ENCODE assay signal across 9 cellular contexts in genomic region chr21:41142051-41142795, GRCh38. TPM values are rescaled to one million over a fixed set of nuclear protein-coding genes. Genes with fewer than 3 reads are reported as not detected.
DNase-seq lines count a peak whose midpoint lies in the region; ATAC-seq and TF ChIP-seq lines count a peak whose summit lies in the region.
"Had no signal": no experiment of that assay in that cellular context is flagged by ENCODE, and none has a peak within 500 bp of the region (broad histone marks: within the 10 kb centered on the region; RNA-seq: fewer than 3 reads in every experiment).

No MANE protein-coding gene starts in this region.

- TF ChIP-seq POLR2A in HCT116 (IDR thresholded peaks at IDR 0.05; ENCODE audit: borderline replicate concordance, extremely low read depth, insufficient read depth, insufficient read length): no peak

- no peak overlapping the region for H3K27ac Mint-ChIP-seq in activated CD4-positive, alpha-beta memory T cell treated with anti-CD3 and anti-CD28 coated beads for 36 hours
- H3K27ac Mint-ChIP-seq: activated T-cell treated with anti-CD3 and anti-CD28 coated beads, Interleukin-2, amount 50 U/mL, for 72 hours had no signal

- H3K9me2 ChIP-seq in HCT116 (ENCODE audit: insufficient read depth): no peaks in the 10 kb centered on the region
- H3K9me2 ChIP-seq in OCI-LY7 (ENCODE audit: insufficient read depth, low read length): no peaks in the 10 kb centered on the region

- intact Hi-C loops in HCT116 (cut with micrococcal nuclease): no loop called here
- intact Hi-C loops in left ventricle myocardium superior (cut with micrococcal nuclease): no loop called here
- intact Hi-C loops in activated CD4-positive, alpha-beta memory T cell treated with anti-CD3 and anti-CD28 coated beads for 36 hours (cut with micrococcal nuclease): no loop called here
- intact Hi-C loops in OCI-LY7 (cut with micrococcal nuclease; ENCODE audit: unreplicated experiment): no loop called here

- peaks cover 0 to 7% of the 10 kb centered on the region in 2 experiments; a peak in 1 of 4 replicates for H3K4me1 ChIP-seq in HCT116 (ENCODE audit: control insufficient read depth in 1 of 2, insufficient read depth in 2 of 2, low read length in 2 of 2)
- no peaks in the 10 kb centered on the region for H3K4me1 ChIP-seq in OCI-LY7 (ENCODE audit: insufficient read depth, low read length, poor library complexity, severe bottlenecking)

- no peaks in the 10 kb centered on the region for H3K4me1 Mint-ChIP-seq in activated CD4-positive, alpha-beta memory T cell treated with anti-CD3 and anti-CD28 coated beads for 36 hours (ENCODE audit: low read depth)

- RAD21 ChIA-PET in HCT116 (lab: Charles Lee; ENCODE audit: low non-redundant PET in 1 of 2, low total read pairs in 2 of 2, uncharacterized antibody in 2 of 2, unreplicated experiment in 2 of 2): no interaction called here

- peaks cover 6% of the 10 kb centered on the region; the same call in 1 of the 2 replicates for H3K27me3 ChIP-seq in HCT116 (ENCODE audit: insufficient read depth, low read length)

- H3K27ac ChIP-seq in HCT116 (ENCODE audit: low read depth, low read length): no peak overlapping the region
- no peak overlapping the region for H3K27ac ChIP-seq in OCI-LY7 (ENCODE audit: low read depth, low read length, poor library complexity, severe bottlenecking)

- ATAC-seq in HCT116 (peak; percentile 69), left ventricle myocardium superior (peak; percentile 81), HG03432 (IDR thresholded peaks at IDR 0.05; ENCODE audit: unreplicated experiment) (no peak)
- ATAC-seq in activated CD4-positive, CD25-positive, alpha-beta regulatory T cell treated with anti-CD3 and anti-CD28 coated beads, Interleukin-2, amount 50 U/mL, for 24 hours: no peak
- ATAC-seq: activated T-cell treated with anti-CD3 and anti-CD28 coated beads, Interleukin-2, amount 50 U/mL, for 72 hours had no signal

- H2AFZ ChIP-seq in HCT116 (ENCODE audit: low read depth, low read length, poor library complexity, severe bottlenecking) (no peak overlapping the region), OCI-LY7 (ENCODE audit: low read length) (no peak overlapping the region)

- H3K9ac ChIP-seq in HCT116 (ENCODE audit: low read length): no peak overlapping the region

- no peak overlapping the region for H3K4me3 ChIP-seq in HCT116 (replicated peaks in 1 of 2; ENCODE audit: low read depth in 1 of 2, low read length in 2 of 2)
- no peak overlapping the region for H3K4me3 ChIP-seq in skeletal muscle cell (ENCODE audit: low read depth, low read length)
- no peak overlapping the region for H3K4me3 ChIP-seq in OCI-LY7 (ENCODE audit: low read depth, low read length, poor library complexity, severe bottlenecking)

- H3K36me3 ChIP-seq in HCT116 (ENCODE audit: control insufficient read depth in 1 of 2, insufficient read depth in 2 of 2, low read length in 2 of 2) (no peaks in the 10 kb centered on the region), OCI-LY7 (ENCODE audit: insufficient read depth, low read length) (no peaks in the 10 kb centered on the region)

- peaks cover 12% of the 10 kb centered on the region for H3K27me3 Mint-ChIP-seq in activated CD4-positive, alpha-beta memory T cell treated with anti-CD3 and anti-CD28 coated beads for 36 hours

- H3K9me3 Mint-ChIP-seq in activated CD4-positive, alpha-beta memory T cell treated with anti-CD3 and anti-CD28 coated beads for 36 hours: no peaks in the 10 kb centered on the region
- H3K9me3 Mint-ChIP-seq: activated T-cell treated with anti-CD3 and anti-CD28 coated beads, Interleukin-2, amount 50 U/mL, for 72 hours had no signal

- H3K9me3 ChIP-seq in HCT116 (ENCODE audit: control insufficient read depth in 1 of 2, insufficient read depth in 1 of 2, low read depth in 1 of 2, low read length in 2 of 2) (no peaks in the 10 kb centered on the region), OCI-LY7 (ENCODE audit: low read length) (no peaks in the 10 kb centered on the region)

- H3K4me2 ChIP-seq in HCT116 (ENCODE audit: low read length): no peak overlapping the region
- no peak overlapping the region for H3K4me2 ChIP-seq in OCI-LY7 (ENCODE audit: low read length)

- H4K20me1 ChIP-seq in HCT116 (ENCODE audit: insufficient read depth) (no peaks in the 10 kb centered on the region), OCI-LY7 (ENCODE audit: insufficient read depth, low read length) (no peaks in the 10 kb centered on the region)

- no peaks in the 10 kb centered on the region for H3K79me2 ChIP-seq in HCT116 (ENCODE audit: insufficient read depth, low read length)
- H3K79me2 ChIP-seq in OCI-LY7 (ENCODE audit: insufficient read depth, low read depth, low read length): no peaks in the 10 kb centered on the region

- no peaks in the 10 kb centered on the region for H3K36me3 Mint-ChIP-seq in activated CD4-positive, alpha-beta memory T cell treated with anti-CD3 and anti-CD28 coated beads for 36 hours

- no peak for TF ChIP-seq RAD21 in HCT116 (IDR thresholded peaks at IDR 0.05; ENCODE audit: low read depth)

- H3K4me3 Mint-ChIP-seq in activated CD4-positive, alpha-beta memory T cell treated with anti-CD3 and anti-CD28 coated beads for 36 hours: no peak overlapping the region
- H3K4me3 Mint-ChIP-seq: activated T-cell treated with anti-CD3 and anti-CD28 coated beads, Interleukin-2, amount 50 U/mL, for 72 hours had no signal

- POLR2A ChIA-PET in HCT116 (lab: Charles Lee): no interaction called here
- POLR2A ChIA-PET in activated CD4-positive, alpha-beta memory T cell treated with anti-CD3 and anti-CD28 coated beads for 36 hours (lab: Charles Lee): no interaction called here
- POLR2A ChIA-PET in OCI-LY7 (lab: Charles Lee): no interaction called here

- no peak for TF ChIP-seq CTCF in HCT116 (IDR thresholded peaks at IDR 0.05 in 2 of 3, conservative IDR thresholded peaks at IDR 0.05 in 1 of 3; ENCODE audit: borderline replicate concordance in 1 of 3, insufficient read depth in 1 of 3, low read depth in 2 of 3, low read length in 2 of 3)
- no peak for TF ChIP-seq CTCF in OCI-LY7 (conservative IDR thresholded peaks at IDR 0.05; ENCODE audit: low read length)

- no TSS peak for BruUV-seq in HCT116 (replicated peaks; lab: Mats Ljungman, UMichigan)
- BruUV-seq in OCI-LY7 (replicated peaks; lab: Mats Ljungman, UMichigan): no TSS peak

- DNase-seq in HCT116 (ENCODE audit: low read depth, low spot score) (no peak), RPMI7951 (ENCODE audit: low read depth) (peak; percentile 53), left ventricle myocardium superior (no peak), skeletal muscle cell (ENCODE audit: low read depth) (peak; percentile 56), OCI-LY7 (ENCODE audit: low spot score) (no peak)
- no peak for DNase-seq in activated CD4-positive, alpha-beta memory T cell treated with anti-CD3 and anti-CD28 coated beads for 36 hours
- DNase-seq: activated T-cell treated with anti-CD3 and anti-CD28 coated beads, Interleukin-2, amount 50 U/mL, for 72 hours had no signal

- CTCF ChIA-PET in HCT116 (lab: Charles Lee): no interaction called here
- CTCF ChIA-PET in activated CD4-positive, alpha-beta memory T cell treated with anti-CD3 and anti-CD28 coated beads for 36 hours (lab: Charles Lee): no interaction called here
- CTCF ChIA-PET in OCI-LY7 (lab: Charles Lee; ENCODE audit: unreplicated experiment): no interaction called here

TF ChIP-seq in HCT116, 20 proteins besides CTCF, POLR2A, EP300 and RAD21:
- TF ChIP-seq YY1 (IDR thresholded peaks at IDR 0.05; ENCODE audit: extremely low read depth, insufficient replicate concordance, low read depth, low read length): no peak
- TF ChIP-seq ATF3 (IDR thresholded peaks at IDR 0.05): no peak
- no peak for TF ChIP-seq ZNF274 (IDR thresholded peaks at IDR 0.05; ENCODE audit: low read depth, low read length)
- TF ChIP-seq TCF7L2 (IDR thresholded peaks at IDR 0.05; ENCODE audit: borderline replicate concordance, extremely low read depth, insufficient read depth, insufficient read length): no peak
- TF ChIP-seq SRF (IDR thresholded peaks at IDR 0.05; ENCODE audit: low read depth): no peak
- no peak for TF ChIP-seq SP1 (IDR thresholded peaks at IDR 0.05; ENCODE audit: low read depth)
- no peak for TF ChIP-seq FOSL1 (IDR thresholded peaks at IDR 0.05; ENCODE audit: low read depth)
- TF ChIP-seq JUND (IDR thresholded peaks at IDR 0.05): no peak
- no peak for TF ChIP-seq REST (IDR thresholded peaks at IDR 0.05; ENCODE audit: low read depth)

RNA-seq across cellular contexts. Expression of gene BACE2, which starts 25.7 kb away (rescaled TPM):
- total RNA-seq in HCT116 (2021; ENCODE audit: unreplicated experiment) (23.2 TPM), left ventricle myocardium superior (12.7 TPM), OCI-LY7 (2022) (not detected in 2 replicates)
- 21.8 and 23.6 TPM in 2 replicates for polyA plus RNA-seq in HCT116 (2012)
- total RNA-seq in RPMI7951 (2014; rRNA removed; shearing (Covaris generic)): 89.8 and 96.8 TPM in 2 replicates
- total RNA-seq in activated CD4-positive, alpha-beta memory T cell treated with anti-CD3 and anti-CD28 coated beads for 36 hours: 1 to 10 TPM in 1 of 2 experiments, under 1 TPM in 1; 0.77 to 1.1 TPM
- total RNA-seq in OCI-LY7 (2014; rRNA removed; shearing (Covaris generic)): not detected in 2 replicates

Comparison
In these comparisons a context has a peak if more than half of its experiments do, and no peak if none do; other contexts are left out.
1. ATAC-seq: peak in HCT116 (single experiment) and left ventricle myocardium superior (single experiment); none in HG03432 (single experiment) and activated CD4-positive, CD25-positive, alpha-beta regulatory T cell treated with anti-CD3 and anti-CD28 coated beads, Interleukin-2, amount 50 U/mL, for 24 hours (0 of 2).
2. DNase-seq: peak in RPMI7951 (single experiment) and skeletal muscle cell (single experiment); none in HCT116 (single experiment), left ventricle myocardium superior (single experiment), activated CD4-positive, alpha-beta memory T cell treated with anti-CD3 and anti-CD28 coated beads for 36 hours (single experiment) and OCI-LY7 (single experiment).